Comparison of ENCODE assay signal across 1 cellular context in genomic region chr4:1572521-1572920, GRCh38.
TF ChIP-seq lines count a peak whose summit lies in the region.

No MANE protein-coding gene starts in this region.

TF ChIP-seq in IMR-90, 13 proteins besides CTCF, POLR2A, EP300 and RAD21 (continued from another document):
- TF ChIP-seq CEBPB (IDR thresholded peaks at IDR 0.05; ENCODE audit: low read depth, low read length) = no peak
- TF ChIP-seq MAFK (IDR thresholded peaks at IDR 0.05; ENCODE audit: low read depth, low read length) = no peak
- no peak for TF ChIP-seq BHLHE40 (IDR thresholded peaks at IDR 0.05; ENCODE audit: low read depth, low read length)
- TF ChIP-seq SMC3 (IDR thresholded peaks at IDR 0.05; ENCODE audit: low read depth, low read length) = no peak
- no peak for TF ChIP-seq CHD1 (IDR thresholded peaks at IDR 0.05; ENCODE audit: low read depth, low read length)
TF ChIP-seq in IMR-90: peak in this region for 0.
